ENCODE assay signal across 8 cellular contexts in the genomic region with DNA sequence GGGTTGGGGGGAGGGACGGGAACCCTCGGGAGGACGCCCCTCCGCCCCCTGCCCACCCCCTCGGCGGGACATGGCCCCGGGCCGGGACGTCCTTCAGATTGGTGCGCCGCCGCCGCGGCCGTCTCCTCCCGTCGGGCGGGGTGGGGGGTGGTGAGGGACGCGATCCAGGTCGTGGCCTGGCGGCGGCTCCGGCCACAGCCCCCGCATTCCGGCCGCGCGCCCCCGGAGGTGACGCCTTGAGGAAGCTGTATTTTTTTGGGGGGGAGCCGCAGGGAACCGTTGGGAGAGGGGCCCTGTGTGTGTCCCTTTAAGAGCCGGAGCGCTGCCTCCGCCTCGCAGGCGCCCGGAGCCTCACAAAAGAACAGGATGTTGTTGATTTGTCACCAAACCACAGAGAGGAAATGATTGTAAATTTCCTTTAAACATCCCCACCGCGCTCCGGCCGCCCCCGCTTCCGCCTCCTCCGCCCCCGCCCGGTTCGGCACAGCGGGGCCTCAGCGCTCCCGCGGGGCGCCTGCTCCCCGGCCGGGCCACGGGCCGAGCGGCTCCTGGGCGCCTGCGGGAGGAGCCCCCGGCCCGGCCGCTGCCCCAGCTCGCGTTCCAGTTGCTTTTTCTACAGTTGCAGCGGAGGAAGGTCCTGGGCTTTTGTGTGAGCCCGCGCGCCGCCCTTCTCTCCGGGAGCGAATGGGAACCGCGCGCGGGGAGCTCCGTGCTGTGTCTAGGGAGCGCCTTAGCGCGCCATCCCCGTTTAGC. TPM values are rescaled to one million over a fixed set of nuclear protein-coding genes. Genes with fewer than 3 reads are reported as not detected.
DNase-seq lines count a peak whose midpoint lies in the region; ATAC-seq, FAIRE-seq and TF ChIP-seq lines count a peak whose summit lies in the region.

No MANE protein-coding gene starts in this region.

- TF ChIP-seq CTCF in endothelial cell of umbilical vein (IDR thresholded peaks at IDR 0.05; ENCODE audit: extremely low read depth in 1 of 2, insufficient read depth in 1 of 2, low read depth in 1 of 2, low read length in 2 of 2): no peak
- no peak for TF ChIP-seq CTCF in mesothelial cell of epicardium (IDR thresholded peaks at IDR 0.05; ENCODE audit: unreplicated experiment)

- peak; percentile 86 for ATAC-seq in CD4-positive, CD25-positive, alpha-beta regulatory T cell (ENCODE audit: low read depth in 2 of 2)
- ATAC-seq in GM19328 (IDR thresholded peaks at IDR 0.05; ENCODE audit: unreplicated experiment) (peak; percentile 95), HG03460 (IDR thresholded peaks at IDR 0.05; ENCODE audit: unreplicated experiment) (peak; percentile 90)

- H3K4me1 Mint-ChIP-seq in CD4-positive, CD25-positive, alpha-beta regulatory T cell: peaks cover 15 to 58% (median 32%) of the 10 kb centered on the region in 4 donors
- H3K4me1 Mint-ChIP-seq in mesothelial cell of epicardium: peaks cover 18% of the 10 kb centered on the region

- no peaks in the 10 kb centered on the region for H3K9me3 ChIP-seq in CD4-positive, CD25-positive, alpha-beta regulatory T cell (ENCODE audit: control insufficient read depth in 2 of 2, low read length in 2 of 2)
- no peaks in the 10 kb centered on the region for H3K9me3 ChIP-seq in endothelial cell of umbilical vein (replicated peaks; ENCODE audit: control insufficient read depth, insufficient read depth, low read length)

- peak overlapping the region; percentile 39 for H2AFZ ChIP-seq in endothelial cell of umbilical vein (ENCODE audit: low read depth, low read length)

- no TSS peak for BruUV-seq in endothelial cell of umbilical vein (replicated peaks; lab: Mats Ljungman, UMichigan)

- no peaks in the 10 kb centered on the region for H3K9me3 Mint-ChIP-seq in CD4-positive, CD25-positive, alpha-beta regulatory T cell
- no peaks in the 10 kb centered on the region for H3K9me3 Mint-ChIP-seq in mesothelial cell of epicardium

- dilution Hi-C loops in endothelial cell of umbilical vein (cut with MboI; ENCODE audit: extremely low pct_ligation_motif_present, low sequenced_read_pairs): no loop called here

- H3K36me3 Mint-ChIP-seq in CD4-positive, CD25-positive, alpha-beta regulatory T cell: no peaks in the 10 kb centered on the region
- H3K36me3 Mint-ChIP-seq in mesothelial cell of epicardium: no peaks in the 10 kb centered on the region

- POLR2A ChIA-PET in endothelial cell of umbilical vein (lab: Charles Lee): interaction anchor here (0.5 to 1.1 kb wide), 7 partner anchors 27 to 192 kb away, joined by 3 to 5 read pairs (median 4); a partner anchor contains a TSS

- peak overlapping the region; percentile 24 for H3K4me2 ChIP-seq in endothelial cell of umbilical vein (ENCODE audit: insufficient read depth, low read length)

- peak overlapping the region; percentile 71 for H3K27ac ChIP-seq in CD4-positive, CD25-positive, alpha-beta regulatory T cell (ENCODE audit: insufficient read depth, low read length, poor library complexity, severe bottlenecking)
- H3K27ac ChIP-seq in endothelial cell of umbilical vein (ENCODE audit: insufficient read depth, low read depth, low read length): peak overlapping the region; percentile 74

- CTCF ChIA-PET in endothelial cell of umbilical vein (lab: Charles Lee): interaction anchor here (0.7 to 3.6 kb wide), 13 partner anchors 25 to 230 kb away, joined by 3 to 32 read pairs (median 4); a partner anchor contains a TSS

- peak; percentile 91 for FAIRE-seq in endothelial cell of umbilical vein (lab: Jason Lieb, UNC)

- H3K9ac ChIP-seq in endothelial cell of umbilical vein (replicated peaks; ENCODE audit: extremely low read depth, insufficient read depth, low read length): peak overlapping the region; percentile 88

- H3K36me3 ChIP-seq in CD4-positive, CD25-positive, alpha-beta regulatory T cell (ENCODE audit: control insufficient read depth, insufficient read depth, low read length): no peaks in the 10 kb centered on the region
- H3K36me3 ChIP-seq in endothelial cell of umbilical vein (ENCODE audit: control insufficient read depth in 2 of 2, extremely low read depth in 1 of 2, insufficient read depth in 2 of 2, low read length in 2 of 2): no peaks in the 10 kb centered on the region

- peak overlapping the region in 2 of 3 donors; percentile 82 to 89 for H3K27ac Mint-ChIP-seq in CD4-positive, CD25-positive, alpha-beta regulatory T cell
- H3K27ac Mint-ChIP-seq in mesothelial cell of epicardium: peak overlapping the region; percentile 93

- peaks cover 44% of the 10 kb centered on the region for H3K4me1 ChIP-seq in CD4-positive, CD25-positive, alpha-beta regulatory T cell (ENCODE audit: control insufficient read depth, insufficient read depth, low read length, poor library complexity, severe bottlenecking)
- peaks cover 31% of the 10 kb centered on the region for H3K4me1 ChIP-seq in endothelial cell of umbilical vein (ENCODE audit: control insufficient read depth, extremely low read depth, insufficient read depth, low read length)

- no peaks in the 10 kb centered on the region for H3K79me2 ChIP-seq in endothelial cell of umbilical vein (ENCODE audit: control insufficient read depth, insufficient read depth, low read length)

- no peaks in the 10 kb centered on the region for H3K27me3 ChIP-seq in CD4-positive, CD25-positive, alpha-beta regulatory T cell (ENCODE audit: control insufficient read depth, insufficient read depth, low read length)
- no peaks in the 10 kb centered on the region for H3K27me3 ChIP-seq in endothelial cell of umbilical vein (ENCODE audit: control insufficient read depth in 2 of 2, insufficient read depth in 2 of 2, low read length in 2 of 2)

- H3K27me3 Mint-ChIP-seq in CD4-positive, CD25-positive, alpha-beta regulatory T cell: peaks cover 18% of the 10 kb centered on the region
- H3K27me3 Mint-ChIP-seq in mesothelial cell of epicardium (ENCODE audit: low read depth): peaks cover 30% of the 10 kb centered on the region

- peak; percentile 77 to 92 (median 89) for DNase-seq in CD4-positive, CD25-positive, alpha-beta regulatory T cell
- DNase-seq in NOMO-1 treated with dmso at 0.1 percent for 144 hours (lab: John Stamatoyannopoulos, UW; ENCODE audit: unreplicated experiment) (peak; percentile 81), endothelial cell of umbilical vein (ENCODE audit: low read depth, low spot score) (peak; percentile 94), mesothelial cell of epicardium (ENCODE audit: low spot score in 2 of 2, unreplicated experiment in 2 of 2) (peak; percentile 59 to 76)
- DNase-seq in activated CD8-positive, alpha-beta memory T cell treated with anti-CD3 and anti-CD28 coated beads, Interleukin-2, amount 50 U/mL, for 24 hours (ENCODE audit: extremely low read depth): peak; percentile 74
- DNase-seq in stimulated activated CD8-positive, alpha-beta memory T cell treated with anti-CD3 and anti-CD28 coated beads, Interleukin-15, amount 100 ng/mL, for 24 hours (ENCODE audit: low read depth): peak; percentile 90

- peak overlapping the region; percentile 76 for H3K4me3 ChIP-seq in CD4-positive, CD25-positive, alpha-beta regulatory T cell (ENCODE audit: low read depth, low read length)
- peak overlapping the region in 1 of 3 experiments; percentile 54 for H3K4me3 ChIP-seq in endothelial cell of umbilical vein (replicated peaks in 1 of 3; ENCODE audit: insufficient read depth in 1 of 3, low read depth in 1 of 3, low read length in 3 of 3)

- peak overlapping the region; percentile 82 to 90 (median 88) for H3K4me3 Mint-ChIP-seq in CD4-positive, CD25-positive, alpha-beta regulatory T cell
- peak overlapping the region; percentile 73 for H3K4me3 Mint-ChIP-seq in mesothelial cell of epicardium

- no peaks in the 10 kb centered on the region for H3K9me1 ChIP-seq in endothelial cell of umbilical vein (replicated peaks; ENCODE audit: control insufficient read depth, extremely low read depth, insufficient read depth, low read length)

- intact Hi-C loops in endothelial cell of umbilical vein (cut with micrococcal nuclease): loop anchor here (1.0 to 10.0 kb wide), 11 partner anchors 32 to 342 kb away; a partner anchor contains a TSS

- no peaks in the 10 kb centered on the region for H4K20me1 ChIP-seq in endothelial cell of umbilical vein (replicated peaks; ENCODE audit: control insufficient read depth, extremely low read depth, insufficient read depth, low read length)

- peak; percentile 47 for TF ChIP-seq POLR2A in endothelial cell of umbilical vein (IDR thresholded peaks at IDR 0.05; ENCODE audit: low read depth, low read length)

TF ChIP-seq in endothelial cell of umbilical vein, 7 proteins besides CTCF, POLR2A, EP300 and RAD21:
- TF ChIP-seq GATA2 (IDR thresholded peaks at IDR 0.05; ENCODE audit: insufficient read depth, insufficient read length, low read depth, low read length): no peak
- TF ChIP-seq MYC (IDR thresholded peaks at IDR 0.05; ENCODE audit: low read depth, low read length): no peak
- TF ChIP-seq POLR2AphosphoS5 (IDR thresholded peaks at IDR 0.05; ENCODE audit: insufficient read depth, low read depth, low read length): peak; percentile 97
- TF ChIP-seq, protein P1, sequence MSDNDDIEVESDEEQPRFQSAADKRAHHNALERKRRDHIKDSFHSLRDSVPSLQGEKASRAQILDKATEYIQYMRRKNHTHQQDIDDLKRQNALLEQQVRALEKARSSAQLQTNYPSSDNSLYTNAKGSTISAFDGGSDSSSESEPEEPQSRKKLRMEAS (IDR thresholded peaks at IDR 0.05; ENCODE audit: insufficient read depth, insufficient read length): no peak
- peak; percentile 67 for TF ChIP-seq JUN (IDR thresholded peaks at IDR 0.05; ENCODE audit: borderline replicate concordance, insufficient read depth, insufficient read length, low read depth)
- TF ChIP-seq FOS (IDR thresholded peaks at IDR 0.05; ENCODE audit: borderline replicate concordance, insufficient read depth, low read length): peak; percentile 88

RNA-seq across cellular contexts. Expression of a gene that starts 32.1 kb away (rescaled TPM):
- total RNA-seq in CD4-positive, CD25-positive, alpha-beta regulatory T cell: 0.52 TPM
- polyA plus RNA-seq in CD4-positive, CD25-positive, alpha-beta regulatory T cell: not detected
- 33.9 and 49.5 TPM in 2 replicates for total RNA-seq in endothelial cell of umbilical vein
- 9.3 and 11.0 TPM in 2 replicates for polyA plus RNA-seq in endothelial cell of umbilical vein
- polyA plus RNA-seq in endothelial cell of umbilical vein (2011; cell fraction: cytosol; rRNA removed): 5.0 and 5.8 TPM in 2 replicates
- polyA plus RNA-seq in endothelial cell of umbilical vein (2011; cell fraction: nucleus; rRNA removed): 25.1 and 30.8 TPM in 2 replicates
- 13.8 TPM in 2 replicates for polyA plus RNA-seq in endothelial cell of umbilical vein (2012)
- polyA minus RNA-seq in endothelial cell of umbilical vein: 26.3 and 27.7 TPM in 2 replicates
- not detected for polyA minus RNA-seq in endothelial cell of umbilical vein (2011; cell fraction: cytosol; rRNA and poly(A)+ RNA removed)
- 36.6 and 53.5 TPM in 2 replicates for polyA minus RNA-seq in endothelial cell of umbilical vein (2011; cell fraction: nucleus; rRNA and poly(A)+ RNA removed)
- 21.3 to 21.5 TPM (median 21.4 TPM) in 3 replicates for total RNA-seq in mesothelial cell of epicardium

Comparison
In these comparisons a context has a peak if more than half of its experiments do, and no peak if none do; other contexts are left out.
1. RNA of a gene that starts 32.1 kb away (total RNA-seq): 33.9 to 49.5 TPM in endothelial cell of umbilical vein and 21.3 to 21.5 TPM in mesothelial cell of epicardium; 0.52 TPM in CD4-positive, CD25-positive, alpha-beta regulatory T cell (single experiment); every median in the first group is over 10 times any median in the second.
2. Peak in every context shown above with its lines, with median percentiles within 50 percentile points of each other: ATAC-seq and DNase-seq.